ENCODE assay signal across 22 cellular contexts in genomic region chr9:36823934-36824333, GRCh38.
DNase-seq lines count a peak whose midpoint lies in the region; ATAC-seq and TF ChIP-seq lines count a peak whose summit lies in the region.
"Had no signal": no experiment of that assay in that cellular context is flagged by ENCODE, and none has a peak within 500 bp of the region (broad histone marks: within the 10 kb centered on the region; RNA-seq: fewer than 3 reads in every experiment).

No MANE protein-coding gene starts in this region.

- TF ChIP-seq CTCF in left ventricle myocardium inferior (IDR thresholded peaks at IDR 0.05; ENCODE audit: borderline replicate concordance): no peak
- no peak for TF ChIP-seq CTCF in foreskin keratinocyte (conservative IDR thresholded peaks at IDR 0.05)

- peaks cover 3% of the 10 kb centered on the region for H3K4me1 ChIP-seq in left ventricle myocardium inferior
- H3K4me1 ChIP-seq in foreskin keratinocyte: no peaks in the 10 kb centered on the region
- H3K4me1 ChIP-seq: A549 had no signal

- no peaks in the 10 kb centered on the region for H3K9me3 ChIP-seq in left ventricle myocardium inferior (replicated peaks)
- H3K9me3 ChIP-seq: A549; BE2C; BLaER1 treated with 17β-estradiol and CSF1 and Interleukin-3, amounts not matched to agents 10 nM and 100 nM had no signal

- no peak for ATAC-seq in HG03159 (IDR thresholded peaks at IDR 0.05; ENCODE audit: unreplicated experiment)
- ATAC-seq in foreskin keratinocyte: no peak
- ATAC-seq: A549 had no signal

- H3K4me3 ChIP-seq in left ventricle myocardium inferior: no peak overlapping the region
- H3K4me3 ChIP-seq: A549; BLaER1 treated with 17β-estradiol and CSF1 and Interleukin-3, amounts not matched to agents 10 nM and 100 nM; GM23248 had no signal

- peak; percentile 57 for DNase-seq in cardiac septum (ENCODE audit: low spot score)
- DNase-seq in left ventricle myocardium inferior: no peak
- DNase-seq in left kidney (ENCODE audit: low read depth, low spot score): peak; percentile 31
- DNase-seq in posterior vena cava (ENCODE audit: low spot score): peak; percentile 62
- no peak for DNase-seq in NCI-H146 (lab: John Stamatoyannopoulos, UW)
- no peak for DNase-seq in foreskin keratinocyte
- DNase-seq: 8988T; ACHN; AML-193; BE2C; Calu3; CD4-positive, alpha-beta memory T cell; COR-L47; DMS53; DMS79 treated with DMSO at 0.1 percent for 48 hours; GF-D8; GM23248; H7; HCEC 1CT had no signal

- no peak overlapping the region for H3K27ac ChIP-seq in left ventricle myocardium inferior (replicated peaks)
- H3K27ac ChIP-seq in foreskin keratinocyte: no peak overlapping the region
- H3K27ac ChIP-seq: A549; BLaER1 treated with 17β-estradiol and CSF1 and Interleukin-3, amounts not matched to agents 10 nM and 100 nM; GM23248 had no signal

- peaks cover 92% of the 10 kb centered on the region for H3K27me3 ChIP-seq in left ventricle myocardium inferior (ENCODE audit: low read depth)
- peaks cover 88% of the 10 kb centered on the region for H3K27me3 ChIP-seq in foreskin keratinocyte
- H3K27me3 ChIP-seq: BE2C; BLaER1 treated with 17β-estradiol and CSF1 and Interleukin-3, amounts not matched to agents 10 nM and 100 nM had no signal

- no peaks in the 10 kb centered on the region for H3K36me3 ChIP-seq in left ventricle myocardium inferior
- H3K36me3 ChIP-seq: BE2C; BLaER1 treated with 17β-estradiol and CSF1 and Interleukin-3, amounts not matched to agents 10 nM and 100 nM had no signal

- intact Hi-C loops in cardiac septum (cut with DNase I): no loop called here
- intact Hi-C loops in left ventricle myocardium inferior (cut with micrococcal nuclease): no loop called here
- intact Hi-C loops in posterior vena cava (cut with DNase I): no loop called here

Comparison
In these comparisons a context has a peak if more than half of its experiments do, and no peak if none do; other contexts are left out.
1. DNase-seq: peak in cardiac septum (single experiment), left kidney (single experiment) and posterior vena cava (single experiment); none in left ventricle myocardium inferior (single experiment), NCI-H146 (single experiment) and foreskin keratinocyte (0 of 2).